In the genomic region with DNA sequence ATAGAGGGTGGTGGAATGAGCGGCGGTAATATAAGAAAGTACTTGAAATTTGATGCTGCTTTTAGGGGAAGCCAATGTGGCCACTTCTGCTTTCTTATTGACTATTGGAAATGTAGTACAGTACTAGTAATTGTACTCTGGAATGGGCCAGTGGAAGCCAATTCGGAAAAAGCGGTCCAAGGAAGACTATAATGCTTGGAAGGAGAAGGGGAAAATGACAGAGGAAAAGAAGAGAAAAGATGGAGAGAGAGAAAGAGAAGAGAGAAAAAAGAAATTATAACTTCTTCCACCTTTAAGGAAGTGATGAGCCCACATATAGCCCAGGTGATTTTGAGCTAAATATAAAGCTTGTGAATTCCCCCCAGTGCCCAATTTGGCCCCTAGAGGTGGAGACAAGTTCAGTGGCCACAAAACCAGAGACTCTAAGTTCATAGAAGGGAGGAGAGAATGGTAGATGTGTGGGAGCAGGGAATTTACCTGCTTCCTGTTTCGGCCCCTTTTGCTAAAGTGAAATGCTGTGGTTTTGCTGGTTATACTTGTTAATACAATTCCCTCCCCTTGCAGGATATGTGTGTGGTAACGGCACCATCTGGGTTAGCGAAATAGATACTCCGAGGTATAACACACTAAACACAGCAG, we compare ENCODE assay signal across 8 cellular contexts. TPM values are rescaled to one million over a fixed set of nuclear protein-coding genes. Genes with fewer than 3 reads are reported as not detected.
A peak's percentile ranks its signal among the peaks of the same experiment; 100 is the strongest.
DNase-seq lines count a peak whose midpoint lies in the region; ATAC-seq, FAIRE-seq and TF ChIP-seq lines count a peak whose summit lies in the region.

No MANE protein-coding gene starts in this region.

- no peak overlapping the region for H3K4me2 ChIP-seq in mesenchymal stem cell (ENCODE audit: low read length, poor library complexity, severe bottlenecking)

- no peak overlapping the region for H3K4me3 ChIP-seq in breast epithelium
- no peak overlapping the region for H3K4me3 ChIP-seq in mesenchymal stem cell (ENCODE audit: insufficient read depth in 1 of 2, low read depth in 1 of 2, low read length in 2 of 2)

- no peak overlapping the region for H2BK15ac ChIP-seq in mesenchymal stem cell (ENCODE audit: low read depth, poor library complexity, severe bottlenecking)

- H3K36me3 Mint-ChIP-seq in effector memory CD8-positive, alpha-beta T cell (ENCODE audit: insufficient read depth), result peaks cover 4% of the 10 kb centered on the region

- no peak overlapping the region for H2AK5ac ChIP-seq in mesenchymal stem cell (ENCODE audit: low read length, severe bottlenecking)

- ATAC-seq in HG02588 (IDR thresholded peaks at IDR 0.05; ENCODE audit: unreplicated experiment) (peak; percentile 63), left colon (no peak)
- ATAC-seq in effector memory CD8-positive, alpha-beta T cell (replicated peaks), result peak; percentile 85

- H3K4me3 Mint-ChIP-seq in effector memory CD8-positive, alpha-beta T cell, result peak overlapping the region; percentile 53 to 55

- H3K27ac Mint-ChIP-seq in effector memory CD8-positive, alpha-beta T cell, result peak overlapping the region; percentile 93 to 96

- no peak for TF ChIP-seq POLR2A in breast epithelium (IDR thresholded peaks at IDR 0.05)

- H3K18ac ChIP-seq in mesenchymal stem cell (ENCODE audit: low read depth in 1 of 2, low read length in 2 of 2), result no peak overlapping the region

- H3K36me3 ChIP-seq in breast epithelium, result no peaks in the 10 kb centered on the region
- no peaks in the 10 kb centered on the region for H3K36me3 ChIP-seq in mesenchymal stem cell (ENCODE audit: control insufficient read depth in 1 of 2, insufficient read depth in 2 of 2, low read depth in 1 of 2, low read length in 2 of 2)

- H3K27me3 ChIP-seq in breast epithelium, result no peaks in the 10 kb centered on the region
- H3K27me3 ChIP-seq in mesenchymal stem cell (ENCODE audit: control insufficient read depth in 1 of 2, insufficient read depth in 1 of 2, low read length in 2 of 2), result no peaks in the 10 kb centered on the region

- intact Hi-C loops in left colon (cut with DNase I, micrococcal nuclease), result no loop called here
- intact Hi-C loops in breast epithelium (cut with DNase I; ENCODE audit: low total_unique reads), result no loop called here

- no peak overlapping the region for H3K14ac ChIP-seq in mesenchymal stem cell (ENCODE audit: low read length in 2 of 2)

- peaks cover 42 to 46% of the 10 kb centered on the region in 2 donors for H3K4me1 Mint-ChIP-seq in effector memory CD8-positive, alpha-beta T cell (ENCODE audit: low read depth in 2 of 2)

- FAIRE-seq in GM18507 (lab: Jason Lieb, UNC), result peak; percentile 99

- no peak overlapping the region for H3K9ac ChIP-seq in mesenchymal stem cell (ENCODE audit: low read length)

- no peak overlapping the region for H3K27ac ChIP-seq in breast epithelium
- H3K27ac ChIP-seq in mesenchymal stem cell (ENCODE audit: low read length, poor library complexity, severe bottlenecking), result no peak overlapping the region

- H3K27me3 Mint-ChIP-seq in effector memory CD8-positive, alpha-beta T cell, result no peaks in the 10 kb centered on the region

- H2BK5ac ChIP-seq in mesenchymal stem cell (ENCODE audit: low read depth, low read length, poor library complexity, severe bottlenecking), result no peak overlapping the region

- H2AFZ ChIP-seq in mesenchymal stem cell (ENCODE audit: low read depth, low read length), result no peak overlapping the region

- no peak for TF ChIP-seq CTCF in breast epithelium (IDR thresholded peaks at IDR 0.05)

- DNase-seq in GM18507 (ENCODE audit: extremely low spot score, insufficient read length, low read depth) (no peak), NOMO-1 (lab: John Stamatoyannopoulos, UW; ENCODE audit: unreplicated experiment in 2 of 2) (peak; percentile 67 to 77), left colon (no peak), breast epithelium (ENCODE audit: low spot score in 2 of 2) (no peak), mesenchymal stem cell (no peak), amygdala (lab: John Stamatoyannopoulos, UW) (no peak)
- peak; percentile 58 to 62 (median 62) for DNase-seq in effector memory CD8-positive, alpha-beta T cell

- H3K23ac ChIP-seq in mesenchymal stem cell (ENCODE audit: low read length in 2 of 2), result no peak overlapping the region

- H3K4ac ChIP-seq in mesenchymal stem cell (ENCODE audit: low read depth in 1 of 2, low read length in 2 of 2), result no peak overlapping the region

- no peak overlapping the region for H4K8ac ChIP-seq in mesenchymal stem cell (ENCODE audit: low read length)

- no peak overlapping the region for H4K91ac ChIP-seq in mesenchymal stem cell (ENCODE audit: low read length)

- no peak overlapping the region for H2BK120ac ChIP-seq in mesenchymal stem cell (ENCODE audit: low read depth, low read length)

- 98% methylated on average over 7 of the region's 8 CpGs for WGBS in mesenchymal stem cell

- no peaks in the 10 kb centered on the region for H3K9me3 ChIP-seq in breast epithelium
- H3K9me3 ChIP-seq in mesenchymal stem cell (ENCODE audit: control insufficient read depth, low read length), result no peaks in the 10 kb centered on the region

- H3K4me1 ChIP-seq in breast epithelium (no peaks in the 10 kb centered on the region), mesenchymal stem cell (ENCODE audit: control insufficient read depth, insufficient read depth, low read depth, low read length) (peaks cover 1% of the 10 kb centered on the region)

- no peaks in the 10 kb centered on the region for H3K9me3 Mint-ChIP-seq in effector memory CD8-positive, alpha-beta T cell

- no peak overlapping the region for H2BK12ac ChIP-seq in mesenchymal stem cell (ENCODE audit: low read length in 2 of 2)

- no peaks in the 10 kb centered on the region for H3K79me1 ChIP-seq in mesenchymal stem cell (replicated peaks; ENCODE audit: low read length, poor library complexity, severe bottlenecking)

RNA-seq across cellular contexts. Expression of a gene that starts 35.7 kb away (rescaled TPM):
- total RNA-seq in left colon, result 1 to 10 TPM; 3.3 to 5.2 TPM
- total RNA-seq in breast epithelium, result 10 to 100 TPM; 15.5 to 33.2 (median 28.2) TPM
- polyA plus RNA-seq in mesenchymal stem cell (2013, experiment 1 of 2), result 46.8 TPM
- 45.6 TPM for polyA plus RNA-seq in mesenchymal stem cell (2013, experiment 2 of 2)

Comparison
In these comparisons a context has a peak if more than half of its experiments do, and no peak if none do; other contexts are left out.
1. DNase-seq: peak in NOMO-1 (2 of 2) and effector memory CD8-positive, alpha-beta T cell (3 of 3); none in GM18507 (single experiment), left colon (0 of 2), breast epithelium (0 of 2), mesenchymal stem cell (single experiment) and amygdala (0 of 56).